10 cellular contexts compared by ENCODE assay signal in genomic region chr5:55923873-55924500, GRCh38.
DNase-seq lines count a peak whose midpoint lies in the region; ATAC-seq and TF ChIP-seq lines count a peak whose summit lies in the region.
"Had no signal": no experiment of that assay in that cellular context is flagged by ENCODE, and none has a peak within 500 bp of the region (broad histone marks: within the 10 kb centered on the region; RNA-seq: fewer than 3 reads in every experiment).

No MANE protein-coding gene starts in this region.

- peak overlapping the region in 1 of 11 experiments; percentile 73; a peak in 1 of 22 replicates for H3K27ac ChIP-seq in BLaER1 treated with 17β-estradiol and CSF1 and Interleukin-3, amounts not matched to agents 10 nM and 100 nM
- H3K27ac ChIP-seq in CD8-positive, alpha-beta T cell (ENCODE audit: low read depth, low read length), result no peak overlapping the region
- no peak overlapping the region for H3K27ac ChIP-seq in esophagus squamous epithelium

- H4K20me1 ChIP-seq in BLaER1 treated with 17β-estradiol and CSF1 and Interleukin-3, amounts not matched to agents 10 nM and 100 nM, result no peaks in the 10 kb centered on the region

- CTCF ChIA-PET in CD8-positive, alpha-beta T cell (lab: Charles Lee), result interaction anchor here (0.8 to 1.4 kb wide), 2 partner anchors 11 to 13 kb away, joined by 4 to 5 read pairs; no protein-coding TSS in a partner anchor

- peaks cover 23 to 44% (median 27%) of the 10 kb centered on the region in 10 experiments for H3K4me1 ChIP-seq in BLaER1 treated with 17β-estradiol and CSF1 and Interleukin-3, amounts not matched to agents 10 nM and 100 nM
- peaks cover 3% of the 10 kb centered on the region for H3K4me1 ChIP-seq in CD8-positive, alpha-beta T cell (ENCODE audit: insufficient read depth, low read length)
- peaks cover 0 to 13% (median 0%) of the 10 kb centered on the region in 3 donors for H3K4me1 ChIP-seq in esophagus squamous epithelium

- peak overlapping the region in 2 of 11 experiments; percentile 8 to 10; a peak in 2 of 22 replicates for H3K9ac ChIP-seq in BLaER1 treated with 17β-estradiol and CSF1 and Interleukin-3, amounts not matched to agents 10 nM and 100 nM

- H3K4me1 Mint-ChIP-seq in CD8-positive, alpha-beta T cell (ENCODE audit: low read depth), result peaks cover 17% of the 10 kb centered on the region
- H3K4me1 Mint-ChIP-seq in activated T-helper 17 cell treated with anti-CD3 and anti-CD28 coated beads, Interleukin-2, amount 50 U/mL, for 72 hours, result peaks cover 15% of the 10 kb centered on the region
- H3K4me1 Mint-ChIP-seq in naive B cell, result peaks cover 10 to 25% (median 21%) of the 10 kb centered on the region in 3 donors

- no peak for TF ChIP-seq CTCF in CD8-positive, alpha-beta T cell (IDR thresholded peaks at IDR 0.05)
- no peak for TF ChIP-seq CTCF in esophagus squamous epithelium (IDR thresholded peaks at IDR 0.05)

- WGBS in esophagus squamous epithelium, 2 donors, result 80 to 84% methylated on average over 5 to 7 of the region's 9 CpGs

- no peak overlapping the region for H3K27ac Mint-ChIP-seq in CD8-positive, alpha-beta T cell
- H3K27ac Mint-ChIP-seq in activated T-helper 17 cell treated with anti-CD3 and anti-CD28 coated beads, Interleukin-2, amount 50 U/mL, for 72 hours, result peak overlapping the region; percentile 91
- peak overlapping the region in 1 of 6 donors; percentile 77 for H3K27ac Mint-ChIP-seq in naive B cell

- H3K9me3 Mint-ChIP-seq in CD8-positive, alpha-beta T cell, result no peaks in the 10 kb centered on the region
- H3K9me3 Mint-ChIP-seq in activated T-helper 17 cell treated with anti-CD3 and anti-CD28 coated beads, Interleukin-2, amount 50 U/mL, for 72 hours, result no peaks in the 10 kb centered on the region
- H3K9me3 Mint-ChIP-seq in naive B cell, result no peaks in the 10 kb centered on the region

- H3K36me3 ChIP-seq in BLaER1 treated with 17β-estradiol and CSF1 and Interleukin-3, amounts not matched to agents 10 nM and 100 nM, result no peaks in the 10 kb centered on the region
- H3K36me3 ChIP-seq in CD8-positive, alpha-beta T cell (ENCODE audit: insufficient read depth, low read length), result no peaks in the 10 kb centered on the region
- H3K36me3 ChIP-seq in esophagus squamous epithelium, result no peaks in the 10 kb centered on the region

- H3K36me3 Mint-ChIP-seq in CD8-positive, alpha-beta T cell, result peaks cover 2% of the 10 kb centered on the region
- H3K36me3 Mint-ChIP-seq in activated T-helper 17 cell treated with anti-CD3 and anti-CD28 coated beads, Interleukin-2, amount 50 U/mL, for 72 hours (ENCODE audit: low read depth), result no peaks in the 10 kb centered on the region
- no peaks in the 10 kb centered on the region for H3K36me3 Mint-ChIP-seq in naive B cell

- no peaks in the 10 kb centered on the region for H3K27me3 ChIP-seq in BLaER1 treated with 17β-estradiol and CSF1 and Interleukin-3, amounts not matched to agents 10 nM and 100 nM
- no peaks in the 10 kb centered on the region for H3K27me3 ChIP-seq in CD8-positive, alpha-beta T cell (ENCODE audit: insufficient read depth, low read length)
- H3K27me3 ChIP-seq in esophagus squamous epithelium, result no peaks in the 10 kb centered on the region

- POLR2A ChIA-PET in CD8-positive, alpha-beta T cell (lab: Charles Lee), result interaction anchor here (0.6 to 1.3 kb wide), 3 partner anchors 11 to 970 kb away, joined by 3 read pairs; partner anchors contain the start of gene IL6ST

- 0 out of 20 replicates have a peak overlapping the region, but pooled peaks of 1 of the 10 experiments have one; percentile 59 for H3K4me3 ChIP-seq in BLaER1 treated with 17β-estradiol and CSF1 and Interleukin-3, amounts not matched to agents 10 nM and 100 nM
- no peak overlapping the region for H3K4me3 ChIP-seq in CD8-positive, alpha-beta T cell (ENCODE audit: low read depth, low read length)
- H3K4me3 ChIP-seq in esophagus squamous epithelium, result no peak overlapping the region

- DNase-seq in CD8-positive, alpha-beta T cell, result no peak
- DNase-seq in naive B cell (no peak), COLO829 (ENCODE audit: low spot score) (no peak), esophagus squamous epithelium (lab: John Stamatoyannopoulos, UW) (no peak)
- DNase-seq: aorta; effector CD8-positive, alpha-beta T cell; kidney had no signal

- H3K27me3 Mint-ChIP-seq in CD8-positive, alpha-beta T cell (ENCODE audit: low read depth), result no peaks in the 10 kb centered on the region
- no peaks in the 10 kb centered on the region for H3K27me3 Mint-ChIP-seq in activated T-helper 17 cell treated with anti-CD3 and anti-CD28 coated beads, Interleukin-2, amount 50 U/mL, for 72 hours
- H3K27me3 Mint-ChIP-seq in naive B cell, result peaks cover 0 to 14% (median 6%) of the 10 kb centered on the region in 3 donors

- intact Hi-C loops in CD8-positive, alpha-beta T cell (cut with DNase I, micrococcal nuclease), result no loop called here
- intact Hi-C loops in esophagus squamous epithelium (cut with DNase I), result no loop called here

- H3K4me2 ChIP-seq in BLaER1 treated with 17β-estradiol and CSF1 and Interleukin-3, amounts not matched to agents 10 nM and 100 nM, result peak overlapping the region; percentile 81 to 97 (median 87)

- H3K9me3 ChIP-seq in BLaER1 treated with 17β-estradiol and CSF1 and Interleukin-3, amounts not matched to agents 10 nM and 100 nM (replicated peaks in 1 of 11), result no peaks in the 10 kb centered on the region
- H3K9me3 ChIP-seq in CD8-positive, alpha-beta T cell (ENCODE audit: low read length), result no peaks in the 10 kb centered on the region
- H3K9me3 ChIP-seq in esophagus squamous epithelium, result no peaks in the 10 kb centered on the region

- ATAC-seq in CD8-positive, alpha-beta T cell, result no peak
- ATAC-seq in activated T-helper 17 cell treated with anti-CD3 and anti-CD28 coated beads, Interleukin-2, amount 50 U/mL, for 72 hours (replicated peaks), result peak; percentile 22
- ATAC-seq in naive B cell (ENCODE audit: low read depth in 2 of 2) (no peak), HG03135 (IDR thresholded peaks at IDR 0.05; ENCODE audit: unreplicated experiment) (no peak)

- TF ChIP-seq POLR2A in esophagus squamous epithelium (IDR thresholded peaks at IDR 0.05), result no peak

- H3K4me3 Mint-ChIP-seq in CD8-positive, alpha-beta T cell, result peak overlapping the region; percentile 95
- peak overlapping the region; percentile 91 for H3K4me3 Mint-ChIP-seq in activated T-helper 17 cell treated with anti-CD3 and anti-CD28 coated beads, Interleukin-2, amount 50 U/mL, for 72 hours
- peak overlapping the region; percentile 17 to 97 (median 91) for H3K4me3 Mint-ChIP-seq in naive B cell
